In genomic region chr11:78802058-78802633, GRCh38 we compare ENCODE assay signal across 12 cellular contexts.
A peak's percentile ranks its signal among the peaks of the same experiment; 100 is the strongest.
DNase-seq lines count a peak whose midpoint lies in the region; ATAC-seq and TF ChIP-seq lines count a peak whose summit lies in the region.
"Had no signal": no experiment of that assay in that cellular context is flagged by ENCODE, and none has a peak within 500 bp of the region (broad histone marks: within the 10 kb centered on the region; RNA-seq: fewer than 3 reads in every experiment).

No MANE protein-coding gene starts in this region.

- H2AFZ ChIP-seq in PC-3 (ENCODE audit: low read length) = no peak overlapping the region

- H3K36me3 ChIP-seq in PC-3 (ENCODE audit: low read depth, low read length) (no peaks in the 10 kb centered on the region), lower lobe of right lung (no peaks in the 10 kb centered on the region), thoracic aorta (no peaks in the 10 kb centered on the region)
- H3K36me3 ChIP-seq: uterus had no signal

- H3K27me3 ChIP-seq in PC-3 (ENCODE audit: low read length) (no peaks in the 10 kb centered on the region), lower lobe of right lung (ENCODE audit: low read depth) (no peaks in the 10 kb centered on the region), thoracic aorta (replicated peaks; ENCODE audit: insufficient read depth) (no peaks in the 10 kb centered on the region)
- H3K27me3 ChIP-seq: uterus had no signal

- DNase-seq in PC-3 (peak; percentile 32), coronary artery (ENCODE audit: low spot score) (no peak), lower lobe of right lung (no peak), thoracic aorta (ENCODE audit: low spot score) (no peak), T-helper 1 cell (no peak), HPDE6-E6E7 (ENCODE audit: extremely low spot score) (no peak), mucosa of gallbladder (ENCODE audit: low spot score) (no peak)
- DNase-seq: activated effector memory CD4-positive, alpha-beta T cell treated with anti-CD3 and anti-CD28 coated beads, Interleukin-2, amount 50 U/mL, for 16 hours; mucosa of descending colon; stimulated activated CD4-positive, alpha-beta T cell treated with anti-CD3 and anti-CD28 coated beads, Interleukin-4, amount 100 ng/mL, for 24 hours had no signal

- no peaks in the 10 kb centered on the region for H3K4me1 Mint-ChIP-seq in activated T-helper 17 cell treated with anti-CD3 and anti-CD28 coated beads, Interleukin-2, amount 50 U/mL, for 72 hours

- H3F3A ChIP-seq in PC-3 (ENCODE audit: low read length, unreplicated experiment) = peaks cover 45% of the 10 kb centered on the region

- CTCF ChIA-PET in PC-3 (lab: Charles Lee) = interaction anchor here (0.7 to 2.5 kb wide), 6 partner anchors 8 to 159 kb away, joined by 4 to 17 read pairs (median 6); no protein-coding TSS in a partner anchor

- H3K27ac ChIP-seq in PC-3 (ENCODE audit: low read length) = peak overlapping the region; percentile 96
- peak overlapping the region; percentile 51 to 87 for H3K27ac ChIP-seq in coronary artery
- peak overlapping the region; percentile 86 for H3K27ac ChIP-seq in lower lobe of right lung
- peak overlapping the region; percentile 65 to 73 for H3K27ac ChIP-seq in thoracic aorta

- H3K9me3 ChIP-seq in PC-3 (ENCODE audit: low read length) (no peaks in the 10 kb centered on the region), lower lobe of right lung (no peaks in the 10 kb centered on the region), thoracic aorta (no peaks in the 10 kb centered on the region)
- H3K9me3 ChIP-seq: mucosa of descending colon, uterus had no signal

- no peak overlapping the region for H3K4me3 ChIP-seq in PC-3 (ENCODE audit: low read length)
- peak overlapping the region; percentile 0 for H3K4me3 ChIP-seq in coronary artery
- H3K4me3 ChIP-seq in lower lobe of right lung = no peak overlapping the region
- no peak overlapping the region for H3K4me3 ChIP-seq in thoracic aorta
- H3K4me3 ChIP-seq: mucosa of descending colon, uterus had no signal

- no peaks in the 10 kb centered on the region for H3K36me3 Mint-ChIP-seq in activated T-helper 17 cell treated with anti-CD3 and anti-CD28 coated beads, Interleukin-2, amount 50 U/mL, for 72 hours (ENCODE audit: low read depth)

- no peaks in the 10 kb centered on the region for H3K9me2 ChIP-seq in PC-3 (replicated peaks; ENCODE audit: low read length)

- POLR2A ChIA-PET in PC-3 (lab: Charles Lee; ENCODE audit: unreplicated experiment) = interaction anchor here (0.6 to 1.3 kb wide), 5 partner anchors 13 to 159 kb away, joined by 4 to 5 read pairs (median 4); no protein-coding TSS in a partner anchor

- no peak for ATAC-seq in PC-3
- peak; percentile 69 to 77 for ATAC-seq in lower lobe of right lung
- ATAC-seq in thoracic aorta (ENCODE audit: insufficient number of reproducible peaks, low FRiP score, low read depth) = no peak
- no peak for ATAC-seq in activated T-helper 17 cell treated with anti-CD3 and anti-CD28 coated beads, Interleukin-2, amount 50 U/mL, for 72 hours (replicated peaks)

- H3K27ac Mint-ChIP-seq in activated T-helper 17 cell treated with anti-CD3 and anti-CD28 coated beads, Interleukin-2, amount 50 U/mL, for 72 hours = no peak overlapping the region

- peak overlapping the region; percentile 64 for H3K4me2 ChIP-seq in PC-3 (ENCODE audit: low read length)

- H3K9ac ChIP-seq in PC-3 (ENCODE audit: low read length) = peak overlapping the region; percentile 89

- no peak for TF ChIP-seq CTCF in PC-3 (conservative IDR thresholded peaks at IDR 0.05; ENCODE audit: low read depth, low read length)
- TF ChIP-seq CTCF in coronary artery (IDR thresholded peaks at IDR 0.05) = no peak
- TF ChIP-seq CTCF in lower lobe of right lung (IDR thresholded peaks at IDR 0.05) = no peak
- TF ChIP-seq CTCF in thoracic aorta (IDR thresholded peaks at IDR 0.05) = no peak

- intact Hi-C loops in PC-3 (cut with micrococcal nuclease) (loop anchor here (5.0 kb wide), 1 partner anchor 275 kb away; no protein-coding TSS in a partner anchor), lower lobe of right lung (cut with DNase I) (no loop called here)

- no peaks in the 10 kb centered on the region for H3K9me3 Mint-ChIP-seq in activated T-helper 17 cell treated with anti-CD3 and anti-CD28 coated beads, Interleukin-2, amount 50 U/mL, for 72 hours

- peaks cover 3% of the 10 kb centered on the region for H3K27me3 Mint-ChIP-seq in activated T-helper 17 cell treated with anti-CD3 and anti-CD28 coated beads, Interleukin-2, amount 50 U/mL, for 72 hours

- H3K4me1 ChIP-seq in PC-3 (ENCODE audit: insufficient read depth, low read length) = peaks cover 70% of the 10 kb centered on the region
- H3K4me1 ChIP-seq in lower lobe of right lung = peaks cover 42% of the 10 kb centered on the region
- peaks cover 26 to 40% of the 10 kb centered on the region in 2 donors for H3K4me1 ChIP-seq in thoracic aorta (ENCODE audit: control insufficient read depth in 1 of 2, low read depth in 2 of 2)
- H3K4me1 ChIP-seq: uterus had no signal

- no peaks in the 10 kb centered on the region for H4K20me1 ChIP-seq in PC-3 (ENCODE audit: low read length)

- H3K79me2 ChIP-seq in PC-3 (ENCODE audit: low read length) = no peaks in the 10 kb centered on the region

- H3K4me3 Mint-ChIP-seq in activated T-helper 17 cell treated with anti-CD3 and anti-CD28 coated beads, Interleukin-2, amount 50 U/mL, for 72 hours = no peak overlapping the region

- BruUV-seq in PC-3 (replicated peaks; lab: Mats Ljungman, UMichigan) = no TSS peak

Comparison
In these comparisons a context has a peak if more than half of its experiments do, and no peak if none do; other contexts are left out.
1. ATAC-seq: peak in lower lobe of right lung (2 of 2); none in PC-3 (single experiment), thoracic aorta (single experiment) and activated T-helper 17 cell treated with anti-CD3 and anti-CD28 coated beads, Interleukin-2, amount 50 U/mL, for 72 hours (single experiment).
2. Peak in every context shown above with its lines, with median percentiles within 50 percentile points of each other: H3K27ac ChIP-seq.